In the genomic region with DNA sequence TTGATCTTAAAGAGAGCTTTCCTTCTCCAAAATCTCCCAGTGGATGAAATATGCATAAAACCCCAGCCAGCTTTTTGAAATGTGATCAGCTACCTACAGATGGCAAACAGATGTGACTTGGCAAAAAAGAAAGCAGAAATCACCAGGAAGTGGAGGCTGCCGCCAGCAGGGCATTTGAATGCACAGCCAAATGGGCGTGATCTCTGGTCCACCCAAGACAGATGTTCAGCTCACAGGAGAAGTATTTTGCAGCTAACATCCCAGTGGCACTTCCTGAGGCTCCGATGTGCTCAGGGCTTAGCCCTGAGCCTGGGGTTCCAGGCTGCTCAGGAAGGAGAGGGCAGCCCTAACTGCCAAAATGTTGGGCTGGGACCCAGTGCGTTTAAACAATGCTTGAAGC, we compare ENCODE assay signal across 11 cellular contexts.
DNase-seq lines count a peak whose midpoint lies in the region; ATAC-seq and TF ChIP-seq lines count a peak whose summit lies in the region.
"Had no signal": no experiment of that assay in that cellular context is flagged by ENCODE, and none has a peak within 500 bp of the region (broad histone marks: within the 10 kb centered on the region; RNA-seq: fewer than 3 reads in every experiment).

No MANE protein-coding gene starts in this region.

- no peak overlapping the region for H3K4me3 ChIP-seq in CD8-positive, alpha-beta T cell (ENCODE audit: low read depth, low read length)
- H3K4me3 ChIP-seq in gastroesophageal sphincter = no peak overlapping the region
- H3K4me3 ChIP-seq: ovary, Peyer's patch, uterus had no signal

- CTCF ChIA-PET in CD8-positive, alpha-beta T cell (lab: Charles Lee) = interaction anchor here (0.5 to 3.9 kb wide), 8 partner anchors 11 to 535 kb away, joined by 3 to 32 read pairs (median 3); no protein-coding TSS in a partner anchor

- peaks cover 79% of the 10 kb centered on the region for H3K4me1 Mint-ChIP-seq in CD8-positive, alpha-beta T cell (ENCODE audit: low read depth)
- peaks cover 52% of the 10 kb centered on the region for H3K4me1 Mint-ChIP-seq in T-helper 17 cell

- H3K4me1 ChIP-seq in CD8-positive, alpha-beta T cell (ENCODE audit: insufficient read depth, low read length) = peaks cover 78% of the 10 kb centered on the region
- H3K4me1 ChIP-seq in gastroesophageal sphincter = no peaks in the 10 kb centered on the region
- H3K4me1 ChIP-seq: uterus had no signal

- POLR2A ChIA-PET in CD8-positive, alpha-beta T cell (lab: Charles Lee) = interaction anchor here (1.3 to 1.4 kb wide), 2 partner anchors 10 to 19 kb away, joined by 5 read pairs; no protein-coding TSS in a partner anchor

- H3K27ac Mint-ChIP-seq in CD8-positive, alpha-beta T cell = peak overlapping the region; percentile 86
- H3K27ac Mint-ChIP-seq in T-helper 17 cell = peak overlapping the region; percentile 91

- DNase-seq in CD8-positive, alpha-beta T cell = no peak
- DNase-seq in T-helper 17 cell (no peak), left ventricle myocardium superior (peak; percentile 44), SIG-M5 (lab: John Stamatoyannopoulos, UW) (no peak), superior temporal gyrus (ENCODE audit: extremely low spot score) (no peak)
- no peak for DNase-seq in stimulated activated CD4-positive, alpha-beta T cell treated with anti-CD3 and anti-CD28 coated beads, Interleukin-15, amount 100 ng/mL, for 24 hours
- DNase-seq: ovary, Peyer's patch, uterus had no signal

- H3K36me3 ChIP-seq in CD8-positive, alpha-beta T cell (ENCODE audit: insufficient read depth, low read length) = peaks cover 48% of the 10 kb centered on the region
- H3K36me3 ChIP-seq in gastroesophageal sphincter = peaks cover 0 to 52% of the 10 kb centered on the region in 2 donors
- H3K36me3 ChIP-seq: ovary, uterus had no signal

- no peak overlapping the region for H3K4me3 Mint-ChIP-seq in CD8-positive, alpha-beta T cell
- H3K4me3 Mint-ChIP-seq in T-helper 17 cell = peak overlapping the region; percentile 41

- H3K27me3 Mint-ChIP-seq in CD8-positive, alpha-beta T cell (ENCODE audit: low read depth) = no peaks in the 10 kb centered on the region
- no peaks in the 10 kb centered on the region for H3K27me3 Mint-ChIP-seq in T-helper 17 cell

- no peak for TF ChIP-seq POLR2A in gastroesophageal sphincter (IDR thresholded peaks at IDR 0.05)

- H3K36me3 Mint-ChIP-seq in CD8-positive, alpha-beta T cell = peaks cover 91% of the 10 kb centered on the region
- no peaks in the 10 kb centered on the region for H3K36me3 Mint-ChIP-seq in T-helper 17 cell (ENCODE audit: low read depth)

- H3K9me3 Mint-ChIP-seq in CD8-positive, alpha-beta T cell = no peaks in the 10 kb centered on the region

- intact Hi-C loops in CD8-positive, alpha-beta T cell (cut with DNase I, micrococcal nuclease) = no loop called here
- intact Hi-C loops in left ventricle myocardium superior (cut with micrococcal nuclease) = no loop called here

- no peak overlapping the region for H3K27ac ChIP-seq in CD8-positive, alpha-beta T cell (ENCODE audit: low read depth, low read length)
- H3K27ac ChIP-seq in gastroesophageal sphincter = no peak overlapping the region
- H3K27ac ChIP-seq: ovary, Peyer's patch, uterus had no signal

- no peak for ATAC-seq in CD8-positive, alpha-beta T cell
- peak; percentile 53 for ATAC-seq in GM21619 (IDR thresholded peaks at IDR 0.05; ENCODE audit: unreplicated experiment)
- no peak for ATAC-seq in T-helper 17 cell
- ATAC-seq in left ventricle myocardium superior = peak; percentile 76
- ATAC-seq in gastroesophageal sphincter = no peak

- no peaks in the 10 kb centered on the region for H3K9me3 ChIP-seq in CD8-positive, alpha-beta T cell (ENCODE audit: low read length)
- H3K9me3 ChIP-seq in T-helper 17 cell (ENCODE audit: control insufficient read depth, low read length, poor library complexity, severe bottlenecking) (no peaks in the 10 kb centered on the region), gastroesophageal sphincter (no peaks in the 10 kb centered on the region)
- H3K9me3 ChIP-seq: ovary, Peyer's patch, uterus had no signal

- H3K27me3 ChIP-seq in CD8-positive, alpha-beta T cell (ENCODE audit: insufficient read depth, low read length) = no peaks in the 10 kb centered on the region
- H3K27me3 ChIP-seq in gastroesophageal sphincter = no peaks in the 10 kb centered on the region
- H3K27me3 ChIP-seq: ovary, Peyer's patch, uterus had no signal

- TF ChIP-seq CTCF in CD8-positive, alpha-beta T cell (IDR thresholded peaks at IDR 0.05) = no peak
- no peak for TF ChIP-seq CTCF in gastroesophageal sphincter (IDR thresholded peaks at IDR 0.05)

- no peak for TF ChIP-seq EP300 in gastroesophageal sphincter (IDR thresholded peaks at IDR 0.05)

- 59 to 80% methylated on average over 2 to 3 of the region's 4 CpGs for WGBS in gastroesophageal sphincter (ENCODE audit: low coverage in 1 of 2), 2 donors

Comparison
In these comparisons a context has a peak if more than half of its experiments do, and no peak if none do; other contexts are left out.
1. ATAC-seq: peak in GM21619 (single experiment) and left ventricle myocardium superior (single experiment); none in CD8-positive, alpha-beta T cell (single experiment), T-helper 17 cell (single experiment) and gastroesophageal sphincter (single experiment).